In the genomic region with DNA sequence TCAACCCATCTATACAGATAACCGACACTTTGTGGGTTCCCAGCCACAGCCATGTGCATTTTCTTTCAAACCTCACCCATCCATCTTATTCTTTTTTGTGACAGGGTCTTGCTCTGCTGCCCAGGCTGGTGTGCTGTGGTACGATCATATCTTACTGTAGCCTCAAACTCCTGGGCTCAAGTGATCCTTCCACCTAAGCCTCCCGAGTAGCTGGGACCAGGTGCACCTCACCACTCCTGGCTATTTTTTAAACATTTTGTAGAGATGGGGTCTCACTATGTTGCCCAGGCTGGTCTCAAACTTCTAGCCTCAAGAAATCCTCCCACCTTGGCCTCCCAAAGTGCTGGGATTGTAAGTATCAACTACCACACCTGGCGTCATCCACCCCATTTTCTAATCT, we compare ENCODE assay signal across 33 cellular contexts. TPM values are rescaled to one million over a fixed set of nuclear protein-coding genes. Genes with fewer than 3 reads are reported as not detected.
"Had no signal": no experiment of that assay in that cellular context is flagged by ENCODE, and none has a peak within 500 bp of the region (broad histone marks: within the 10 kb centered on the region; RNA-seq: fewer than 3 reads in every experiment).

No MANE protein-coding gene starts in this region.

- FAIRE-seq: colon, endometrium, endothelial cell of umbilical vein, frontal cortex had no signal

- H3K9me3 ChIP-seq: colonic mucosa, esophagus muscularis mucosa, esophagus squamous epithelium, gastrocnemius medialis, gastroesophageal sphincter, heart left ventricle, heart right ventricle had no signal

- ATAC-seq: effector memory CD8-positive, alpha-beta T cell; esophagus mucosa; foreskin keratinocyte; gastrocnemius medialis; gastroesophageal sphincter; heart left ventricle; heart right ventricle had no signal

- H3K4me3 ChIP-seq: colonic mucosa, coronary artery, dorsolateral prefrontal cortex, esophagus muscularis mucosa, esophagus squamous epithelium, gastrocnemius medialis, gastroesophageal sphincter, heart left ventricle, heart right ventricle had no signal

- H3K4me1 ChIP-seq: colonic mucosa, esophagus muscularis mucosa, esophagus squamous epithelium, foreskin keratinocyte, gastroesophageal sphincter had no signal

- H3K27me3 ChIP-seq: gastrocnemius medialis had no signal

- H3K4me3 Mint-ChIP-seq: dendritic cell treated with granulocyte-macrophage colony-stimulating factor and Interleukin-4, amounts not matched to agents 40 ng/mL and 50 ng/mL, for 4 days; effector memory CD8-positive, alpha-beta T cell; endodermal cell had no signal

- H3K27me3 Mint-ChIP-seq: dendritic cell treated with granulocyte-macrophage colony-stimulating factor and Interleukin-4, amounts not matched to agents 40 ng/mL and 50 ng/mL, for 4 days had no signal

- DNase-seq: colonic mucosa; cortex of kidney; dermis blood vessel endothelial cell; dorsolateral prefrontal cortex; effector CD4-positive, alpha-beta T cell; effector CD8-positive, alpha-beta T cell; effector memory CD4-positive, alpha-beta T cell; effector memory CD8-positive, alpha-beta T cell; endodermal cell; erythroblast; esophagus squamous epithelium; foreskin fibroblast; foreskin keratinocyte; foreskin melanocyte; gastrocnemius medialis; glutamatergic neuron; head of caudate nucleus; heart left ventricle; heart right ventricle had no signal

- H3K27ac ChIP-seq: colonic mucosa, coronary artery, dorsolateral prefrontal cortex, epithelial cell of prostate, esophagus muscularis mucosa, esophagus squamous epithelium, foreskin keratinocyte, gastroesophageal sphincter, heart left ventricle, heart right ventricle had no signal

- H3K36me3 ChIP-seq: colonic mucosa, esophagus muscularis mucosa, esophagus squamous epithelium, gastrocnemius medialis, gastroesophageal sphincter, heart left ventricle, heart right ventricle had no signal

- H3K9me3 Mint-ChIP-seq: dendritic cell treated with granulocyte-macrophage colony-stimulating factor and Interleukin-4, amounts not matched to agents 40 ng/mL and 50 ng/mL, for 4 days; effector memory CD8-positive, alpha-beta T cell; endodermal cell had no signal

- H3K27ac Mint-ChIP-seq: dendritic cell treated with granulocyte-macrophage colony-stimulating factor and Interleukin-4, amounts not matched to agents 40 ng/mL and 50 ng/mL, for 4 days; effector memory CD8-positive, alpha-beta T cell; endodermal cell had no signal

RNA-seq across cellular contexts. Expression of a gene that starts 24.7 kb away (rescaled TPM):
- total RNA-seq: colonic mucosa, dermis blood vessel endothelial cell, endothelial cell of umbilical vein, epithelial cell of proximal tubule, esophagus mucosa, esophagus muscularis mucosa, esophagus squamous epithelium, fibroblast of villous mesenchyme, foreskin keratinocyte, gastrocnemius medialis, gastroesophageal sphincter, glomerular endothelial cell, heart left ventricle, heart right ventricle had no signal
- polyA plus RNA-seq: fibroblast of lung, foreskin keratinocyte had no signal
